ENCODE assay signal across 15 cellular contexts in the genomic region with DNA sequence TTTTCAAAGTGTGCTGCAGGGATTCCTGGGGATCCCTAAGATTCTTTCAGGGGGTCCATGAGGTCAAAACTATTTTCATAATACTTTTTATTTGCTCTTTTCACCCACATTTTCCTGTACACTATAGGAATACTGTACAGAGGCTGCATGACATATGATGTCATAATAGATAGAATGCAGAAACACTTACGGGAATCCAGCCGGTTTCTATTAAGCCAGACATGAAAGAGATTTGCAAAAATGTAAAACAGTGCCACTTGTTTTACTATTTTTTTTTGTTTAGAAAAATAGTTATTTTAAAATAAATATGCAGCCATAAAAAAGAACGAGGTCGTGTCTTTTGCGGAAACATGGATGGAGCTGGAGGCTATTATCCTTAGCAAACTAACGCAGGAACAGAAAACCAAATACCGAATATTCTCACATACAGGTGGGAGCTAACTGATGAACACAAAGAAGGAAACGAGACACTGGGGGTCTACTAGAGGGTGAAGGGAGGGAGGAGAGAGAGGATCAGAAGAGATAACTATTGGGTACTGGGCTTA. TPM values are rescaled to one million over a fixed set of nuclear protein-coding genes. Genes with fewer than 3 reads are reported as not detected.
DNase-seq lines count a peak whose midpoint lies in the region; ATAC-seq and TF ChIP-seq lines count a peak whose summit lies in the region.
"Had no signal": no experiment of that assay in that cellular context is flagged by ENCODE, and none has a peak within 500 bp of the region (broad histone marks: within the 10 kb centered on the region; RNA-seq: fewer than 3 reads in every experiment).

No MANE protein-coding gene starts in this region.

- H3K36me3 ChIP-seq in left ventricle myocardium inferior (no peaks in the 10 kb centered on the region), hepatocyte (replicated peaks; ENCODE audit: insufficient read depth, low read depth) (no peaks in the 10 kb centered on the region), subcutaneous abdominal adipose tissue (ENCODE audit: control insufficient read depth in 5 of 5, insufficient read depth in 5 of 5, low read length in 5 of 5) (peaks cover 0 to 3% (median 0%) of the 10 kb centered on the region in 5 donors)

- peak overlapping the region; percentile 47 for H3K4me3 Mint-ChIP-seq in T-helper 17 cell

- peak overlapping the region in 2 of 5 donors; percentile 51 to 56 for H3K9ac ChIP-seq in subcutaneous abdominal adipose tissue (ENCODE audit: low read length in 5 of 5)

- WGBS in right cardiac atrium, result 38% methylated on average over 8 of the region's 8 CpGs
- WGBS in hepatocyte (ENCODE audit: low lambda C conversion rate, missing lambda C conversion rate), result 49% methylated on average over 8 of the region's 8 CpGs

- intact Hi-C loops in left ventricle myocardium inferior (cut with micrococcal nuclease), result no loop called here
- intact Hi-C loops in right cardiac atrium (cut with DNase I), result no loop called here

- no peaks in the 10 kb centered on the region for H3K9me2 ChIP-seq in hepatocyte (replicated peaks; ENCODE audit: insufficient read depth)

- H3K27ac ChIP-seq in left ventricle myocardium inferior (replicated peaks) (no peak overlapping the region), right cardiac atrium (ENCODE audit: low read length) (no peak overlapping the region), hepatocyte (peak overlapping the region; percentile 100), subcutaneous abdominal adipose tissue (ENCODE audit: low read depth, low read length) (peak overlapping the region; percentile 24)
- H3K27ac ChIP-seq: HL-60, SJCRH30 had no signal

- no peaks in the 10 kb centered on the region for H3K27me3 Mint-ChIP-seq in T-helper 17 cell

- no peak overlapping the region for H2AFZ ChIP-seq in hepatocyte

- H3K27ac Mint-ChIP-seq in T-helper 17 cell, result no peak overlapping the region

- H3K27me3 ChIP-seq in left ventricle myocardium inferior (ENCODE audit: low read depth) (no peaks in the 10 kb centered on the region), right cardiac atrium (ENCODE audit: control insufficient read depth, insufficient read depth) (no peaks in the 10 kb centered on the region), hepatocyte (no peaks in the 10 kb centered on the region), subcutaneous abdominal adipose tissue (ENCODE audit: control insufficient read depth in 5 of 5, insufficient read depth in 4 of 5, low read length in 5 of 5) (no peaks in the 10 kb centered on the region)
- H3K27me3 ChIP-seq: SJCRH30 had no signal

- peaks cover 6% of the 10 kb centered on the region for H3K36me3 Mint-ChIP-seq in T-helper 17 cell (ENCODE audit: low read depth)

- H3K4me2 ChIP-seq in hepatocyte, result peak overlapping the region; percentile 85

- peaks cover 91% of the 10 kb centered on the region for H4K20me1 ChIP-seq in hepatocyte (ENCODE audit: insufficient read depth, poor library complexity, severe bottlenecking)

- DNase-seq in left ventricle myocardium inferior (no peak), right cardiac atrium (no peak), T-helper 17 cell (no peak), hepatocyte (ENCODE audit: low spot score) (no peak), activated gamma-delta T cell (lab: John Stamatoyannopoulos, UW) (no peak), GDM1 (lab: John Stamatoyannopoulos, UW) (no peak)
- DNase-seq: activated CD4-positive, alpha-beta T cell treated with anti-CD3 and anti-CD28 coated beads for 48 hours; KG1; NCI-H1417 treated with DMSO at 0.1 percent for 48 hours; SJCRH30; stimulated activated CD4-positive, alpha-beta T cell treated with anti-CD3 and anti-CD28 coated beads, Interleukin-15, amount 100 ng/mL, for 24 hours; substantia nigra had no signal

- H3K79me2 ChIP-seq in hepatocyte, result peaks cover 92% of the 10 kb centered on the region

- peaks cover 43% of the 10 kb centered on the region for H3K4me1 Mint-ChIP-seq in T-helper 17 cell

- ATAC-seq in right cardiac atrium, result no peak
- no peak for ATAC-seq in T-helper 17 cell
- ATAC-seq in HG03469 (IDR thresholded peaks at IDR 0.05; ENCODE audit: unreplicated experiment), result no peak

- H3K4me3 ChIP-seq in left ventricle myocardium inferior, result peak overlapping the region; percentile 21
- no peak overlapping the region for H3K4me3 ChIP-seq in right cardiac atrium (ENCODE audit: low read length)
- H3K4me3 ChIP-seq in hepatocyte, result no peak overlapping the region
- H3K4me3 ChIP-seq in subcutaneous abdominal adipose tissue (ENCODE audit: low read depth in 1 of 5, low read length in 5 of 5), result no peak overlapping the region
- H3K4me3 ChIP-seq: SJCRH30 had no signal

- H3K4me1 ChIP-seq in left ventricle myocardium inferior, result peaks cover 78% of the 10 kb centered on the region
- H3K4me1 ChIP-seq in right cardiac atrium (ENCODE audit: control insufficient read depth, insufficient read depth, low read length), result peaks cover 7% of the 10 kb centered on the region
- H3K4me1 ChIP-seq in hepatocyte (ENCODE audit: insufficient read depth), result peaks cover 51% of the 10 kb centered on the region
- peaks cover 12 to 63% (median 45%) of the 10 kb centered on the region in 5 donors for H3K4me1 ChIP-seq in subcutaneous abdominal adipose tissue (ENCODE audit: control insufficient read depth in 5 of 5, insufficient read depth in 5 of 5, low read length in 5 of 5)

- no peak for TF ChIP-seq CTCF in left ventricle myocardium inferior (IDR thresholded peaks at IDR 0.05; ENCODE audit: borderline replicate concordance)
- TF ChIP-seq CTCF in hepatocyte (IDR thresholded peaks at IDR 0.05; ENCODE audit: poor library complexity), result no peak

- no peaks in the 10 kb centered on the region for H3K9me3 ChIP-seq in left ventricle myocardium inferior (replicated peaks)
- no peaks in the 10 kb centered on the region for H3K9me3 ChIP-seq in right cardiac atrium (ENCODE audit: control insufficient read depth, low read length)
- H3K9me3 ChIP-seq in T-helper 17 cell (ENCODE audit: control insufficient read depth, low read length, poor library complexity, severe bottlenecking), result no peaks in the 10 kb centered on the region
- H3K9me3 ChIP-seq in hepatocyte (ENCODE audit: low read depth), result no peaks in the 10 kb centered on the region
- no peaks in the 10 kb centered on the region for H3K9me3 ChIP-seq in subcutaneous abdominal adipose tissue (ENCODE audit: control insufficient read depth in 5 of 5, low read length in 5 of 5)
- H3K9me3 ChIP-seq: SJCRH30 had no signal

RNA-seq across cellular contexts. Expression of gene ZFX, which starts 5.0 kb away (rescaled TPM):
- 32.8 TPM for total RNA-seq in left ventricle myocardium inferior
- 10 to 100 TPM; 36.0 to 64.4 (median 50.7) TPM for total RNA-seq in right cardiac atrium
- 5.6 TPM for polyA plus RNA-seq in right cardiac atrium
- total RNA-seq in T-helper 17 cell, result 10 to 100 TPM; 50.8 to 55.8 TPM
- 71.7 and 74.0 TPM in 2 replicates for total RNA-seq in hepatocyte
- polyA plus RNA-seq in hepatocyte, result 28.4 and 31.5 TPM in 2 replicates

Comparison
In these comparisons a context has a peak if more than half of its experiments do, and no peak if none do; other contexts are left out.
1. H3K27ac ChIP-seq: peak in hepatocyte (single experiment) and subcutaneous abdominal adipose tissue (single experiment); none in left ventricle myocardium inferior (single experiment) and right cardiac atrium (single experiment).